In genomic region chr12:52119398-52120254, GRCh38 we compare ENCODE assay signal across 8 cellular contexts. TPM values are rescaled to one million over a fixed set of nuclear protein-coding genes. Genes with fewer than 3 reads are reported as not detected.
DNase-seq lines count a peak whose midpoint lies in the region; ATAC-seq, FAIRE-seq and TF ChIP-seq lines count a peak whose summit lies in the region.

No MANE protein-coding gene starts in this region.

- H3K4me3 ChIP-seq in bronchial epithelial cell (ENCODE audit: low read depth, low read length) = no peak overlapping the region
- no peak overlapping the region for H3K4me3 ChIP-seq in sigmoid colon

- peaks cover 17% of the 10 kb centered on the region for H3K4me1 Mint-ChIP-seq in mesothelial cell of epicardium

- TF ChIP-seq CTCF in bronchial epithelial cell (IDR thresholded peaks at IDR 0.05; ENCODE audit: insufficient read depth, low read length, severe bottlenecking) = peak; percentile 81
- TF ChIP-seq CTCF in mesothelial cell of epicardium (IDR thresholded peaks at IDR 0.05; ENCODE audit: unreplicated experiment) = peak; percentile 57
- peak in 1 of 4 experiments; percentile 26 for TF ChIP-seq CTCF in sigmoid colon (IDR thresholded peaks at IDR 0.05)

- peaks cover 0 to 7% (median 3%) of the 10 kb centered on the region in 4 donors for H3K4me1 ChIP-seq in sigmoid colon

- peak; percentile 97 for DNase-seq in DMS53 treated with DMSO at 0.1 percent for 48 hours (lab: John Stamatoyannopoulos, UW; ENCODE audit: unreplicated experiment)
- peak; percentile 74 for DNase-seq in HT-29 (ENCODE audit: low spot score)
- peak; percentile 37 for DNase-seq in bronchial epithelial cell (ENCODE audit: low read depth)
- peak in 1 of 2 experiments; percentile 58 for DNase-seq in mesothelial cell of epicardium (ENCODE audit: low spot score in 2 of 2, unreplicated experiment in 2 of 2)
- DNase-seq in anterior cingulate cortex (lab: John Stamatoyannopoulos, UW) = no peak
- DNase-seq in GOT3 (lab: John Stamatoyannopoulos, UW) = no peak
- no peak for DNase-seq in sigmoid colon

- intact Hi-C loops in sigmoid colon (cut with DNase I) = no loop called here

- TF ChIP-seq EP300 in sigmoid colon (IDR thresholded peaks at IDR 0.05) = no peak

- H3K27me3 ChIP-seq in bronchial epithelial cell (ENCODE audit: control insufficient read depth, insufficient read depth, low read length) = peaks cover 4% of the 10 kb centered on the region
- H3K27me3 ChIP-seq in sigmoid colon = peaks cover 0 to 33% (median 7%) of the 10 kb centered on the region in 3 donors

- H3K27ac Mint-ChIP-seq in mesothelial cell of epicardium = no peak overlapping the region

- no peaks in the 10 kb centered on the region for H3K9me3 ChIP-seq in sigmoid colon

- H3K36me3 ChIP-seq in bronchial epithelial cell (ENCODE audit: control insufficient read depth, insufficient read depth, low read length) = no peaks in the 10 kb centered on the region
- H3K36me3 ChIP-seq in sigmoid colon = no peaks in the 10 kb centered on the region

- WGBS in sigmoid colon, 2 donors = 8 to 20% methylated on average over 23 of the region's 23 CpGs

- no peak for FAIRE-seq in bronchial epithelial cell (lab: Jason Lieb, UNC)

- no peaks in the 10 kb centered on the region for H3K36me3 Mint-ChIP-seq in mesothelial cell of epicardium

- no peaks in the 10 kb centered on the region for H3K9me3 Mint-ChIP-seq in mesothelial cell of epicardium

- TF ChIP-seq POLR2A in sigmoid colon (IDR thresholded peaks at IDR 0.05) = no peak

- peak; percentile 51; the same call in 2 of the 3 replicates for ATAC-seq in SK-N-SH treated with all-trans-retinoic acid at 6 μM for 48 hours

- peaks cover 38% of the 10 kb centered on the region for H3K27me3 Mint-ChIP-seq in mesothelial cell of epicardium (ENCODE audit: low read depth)

- H3K27ac ChIP-seq in sigmoid colon = no peak overlapping the region

- H3K4me3 Mint-ChIP-seq in mesothelial cell of epicardium = no peak overlapping the region

TF ChIP-seq in SK-N-SH treated with all-trans-retinoic acid at 6 μM for 48 hours, 23 proteins besides CTCF, POLR2A, EP300 and RAD21:
- TF ChIP-seq CREB5 (CRISPR knock-in tag; IDR thresholded peaks at IDR 0.05; ENCODE audit: low read depth) (no peak), TCF4 (CRISPR knock-in tag; IDR thresholded peaks at IDR 0.05; ENCODE audit: borderline replicate concordance) (no peak), ARNTL (CRISPR knock-in tag; IDR thresholded peaks at IDR 0.05; ENCODE audit: borderline replicate concordance, low read depth) (no peak), ZC3H10 (CRISPR knock-in tag; IDR thresholded peaks at IDR 0.05) (no peak), TSHZ2 (CRISPR knock-in tag; IDR thresholded peaks at IDR 0.05) (no peak), BACH2 (CRISPR knock-in tag; IDR thresholded peaks at IDR 0.05; ENCODE audit: borderline replicate concordance) (no peak), PATZ1 (CRISPR knock-in tag; IDR thresholded peaks at IDR 0.05; ENCODE audit: borderline replicate concordance) (no peak)

RNA-seq across cellular contexts. Expression of gene SMIM41, which starts 40.1 kb away (rescaled TPM):
- total RNA-seq in HT-29 (2014; rRNA removed; shearing (Covaris generic)) = not detected in 2 replicates
- 0.13 and 0.26 TPM in 2 replicates for total RNA-seq in bronchial epithelial cell
- total RNA-seq in mesothelial cell of epicardium = 0.16 TPM in 1 of 3 replicates, not detected in the others
- total RNA-seq in sigmoid colon = 1 to 10 TPM in 2 of 4 donors, under 1 TPM in 1, not detected in 1; 0.41 to 5.7 (median 1.2) TPM
- polyA plus RNA-seq in sigmoid colon = under 1 TPM in 1 of 3 donors, not detected in 2; 0.61 TPM

RNA-seq across cellular contexts. Expression of gene ATG101, which starts 49.8 kb away (rescaled TPM):
- 105 and 114 TPM in 2 replicates for total RNA-seq in HT-29 (2014; rRNA removed; shearing (Covaris generic))
- total RNA-seq in bronchial epithelial cell = 153 and 181 TPM in 2 replicates
- 29.4 to 32.8 TPM (median 32.6 TPM) in 3 replicates for total RNA-seq in mesothelial cell of epicardium
- total RNA-seq in sigmoid colon = 10 to 100 TPM; 30.2 to 48.7 (median 38.2) TPM
- polyA plus RNA-seq in sigmoid colon = 10 to 100 TPM; 58.9 to 64.5 (median 61.7) TPM

Comparison
In these comparisons a context has a peak if more than half of its experiments do, and no peak if none do; other contexts are left out.
1. DNase-seq: peak in DMS53 treated with DMSO at 0.1 percent for 48 hours (single experiment), HT-29 (single experiment) and bronchial epithelial cell (single experiment); none in anterior cingulate cortex (0 of 58), GOT3 (single experiment) and sigmoid colon (single experiment).